ENCODE assay signal across 27 cellular contexts in the genomic region with DNA sequence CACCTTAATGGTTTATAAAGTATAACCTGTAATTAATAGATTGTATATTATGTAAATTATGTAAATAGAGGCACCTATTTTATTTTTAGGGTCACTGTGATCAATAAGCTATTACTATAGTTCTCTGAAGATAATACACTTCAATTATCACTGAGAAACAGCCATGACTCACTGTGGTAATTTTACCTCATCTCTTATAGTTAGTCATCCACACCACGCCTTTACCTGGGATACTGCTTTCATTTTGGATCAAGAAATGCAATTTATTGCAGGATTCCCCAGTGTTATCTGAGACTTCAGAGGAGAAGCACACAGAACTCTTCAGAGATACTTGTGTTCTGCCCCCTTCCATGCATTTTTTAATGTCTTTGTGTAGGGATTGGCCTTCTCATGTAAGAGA.
"Had no signal": no experiment of that assay in that cellular context is flagged by ENCODE, and none has a peak within 500 bp of the region (broad histone marks: within the 10 kb centered on the region; RNA-seq: fewer than 3 reads in every experiment).

No MANE protein-coding gene starts in this region.

- DNase-seq: activated CD4-positive, alpha-beta T cell treated with anti-CD3 and anti-CD28 coated beads for 4 hours; activated CD4-positive, alpha-beta T cell treated with anti-CD3 and anti-CD28 coated beads, Interleukin-2, amount 50 U/mL, for 4 hours; activated naive CD4-positive, alpha-beta T cell treated with Interleukin-2 at 50 U/mL for 16 hours; activated T-cell treated with anti-CD3 and anti-CD28 coated beads for 4 hours; activated T-cell treated with anti-CD3 and anti-CD28 coated beads, Interleukin-2, amount 50 U/mL, for 72 hours; anterior cingulate cortex; cerebellar nuclear complex; cortex of kidney; effector memory CD8-positive, alpha-beta T cell; foreskin melanocyte; heart right ventricle; left ventricle myocardium inferior; naive B cell; nephron progenitor cell; right lobe of liver; stimulated activated CD4-positive, alpha-beta T cell treated with anti-CD3 and anti-CD28 coated beads, Interleukin-4, amount 100 ng/mL, for 24 hours; stimulated activated naive CD8-positive, alpha-beta T cell treated with anti-CD3 and anti-CD28 coated beads, Interleukin-15, amount 100 ng/mL, for 72 hours; substantia nigra; T-helper 9 cell had no signal

- H3K36me3 ChIP-seq: cardiac muscle cell, esophagus muscularis mucosa, heart right ventricle, left ventricle myocardium inferior, neutrophil, right lobe of liver, vagina had no signal

- ATAC-seq: activated T-cell treated with anti-CD3 and anti-CD28 coated beads, Interleukin-2, amount 50 U/mL, for 72 hours; effector memory CD8-positive, alpha-beta T cell; heart right ventricle; right lobe of liver; stimulated activated effector memory CD8-positive, alpha-beta T cell treated with anti-CD3 and anti-CD28 coated beads, Interleukin-12 subunit alpha, Interleukin-12 subunit beta, amount 100 ng/mL, for 72 hours; stimulated activated naive CD8-positive, alpha-beta T cell treated with anti-CD3 and anti-CD28 coated beads, Interleukin-15, amount 100 ng/mL, for 72 hours had no signal

- H3K27me3 ChIP-seq: cardiac muscle cell, esophagus muscularis mucosa, heart right ventricle, neutrophil, right lobe of liver, vagina had no signal

- FAIRE-seq: TTC549 had no signal

- H3K4me1 ChIP-seq: esophagus muscularis mucosa, heart right ventricle, left ventricle myocardium inferior, right lobe of liver, vagina had no signal

- H3K27ac ChIP-seq: cardiac muscle cell, esophagus muscularis mucosa, heart right ventricle, left ventricle myocardium inferior, neutrophil, right lobe of liver, skin epidermis, vagina, VCaP had no signal

- H3K9me3 ChIP-seq: esophagus muscularis mucosa, left ventricle myocardium inferior, neutrophil, right lobe of liver, vagina had no signal

- H3K4me3 ChIP-seq: cardiac muscle cell, esophagus muscularis mucosa, heart right ventricle, left ventricle myocardium inferior, right lobe of liver, skin epidermis, vagina had no signal
